Comparison of ENCODE assay signal across 11 cellular contexts in the genomic region with DNA sequence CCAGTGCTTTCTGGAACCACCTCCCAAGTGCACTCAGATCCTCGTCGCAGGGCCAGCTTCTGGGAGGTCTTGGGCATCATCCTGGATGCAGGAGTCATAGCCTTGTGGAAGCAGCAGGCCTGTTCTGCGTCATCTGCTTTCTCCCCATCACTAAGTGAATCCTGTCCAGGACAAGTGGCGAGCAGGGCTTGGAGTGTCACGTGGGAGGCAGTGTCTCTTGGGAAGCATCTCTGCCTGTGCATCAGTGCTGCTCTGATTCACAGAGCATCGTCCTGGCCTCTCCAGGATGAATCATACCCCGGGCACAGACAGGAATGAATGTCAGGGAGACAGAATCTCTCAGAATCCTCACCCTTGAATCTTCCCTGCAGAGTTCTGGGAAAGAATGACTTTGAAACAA. TPM values are rescaled to one million over a fixed set of nuclear protein-coding genes. Genes with fewer than 3 reads are reported as not detected.
DNase-seq lines count a peak whose midpoint lies in the region; ATAC-seq and TF ChIP-seq lines count a peak whose summit lies in the region.
"Had no signal": no experiment of that assay in that cellular context is flagged by ENCODE, and none has a peak within 500 bp of the region (broad histone marks: within the 10 kb centered on the region; RNA-seq: fewer than 3 reads in every experiment).

No MANE protein-coding gene starts in this region.

- H3K9me3 Mint-ChIP-seq in naive thymus-derived CD8-positive, alpha-beta T cell: no peaks in the 10 kb centered on the region
- H3K9me3 Mint-ChIP-seq: activated T-cell treated with anti-CD3 and anti-CD28 coated beads, Interleukin-2, amount 50 U/mL, for 4 hours; neural progenitor cell had no signal

- H3K27ac Mint-ChIP-seq in naive thymus-derived CD8-positive, alpha-beta T cell: no peak overlapping the region
- H3K27ac Mint-ChIP-seq: neural progenitor cell had no signal

- no peak for TF ChIP-seq CTCF in BE2C (IDR thresholded peaks at IDR 0.05; ENCODE audit: low read depth, low read length)

- ATAC-seq in GM19397 (IDR thresholded peaks at IDR 0.05; ENCODE audit: unreplicated experiment): no peak
- ATAC-seq in naive thymus-derived CD8-positive, alpha-beta T cell: no peak
- ATAC-seq: activated T-cell treated with anti-CD3 and anti-CD28 coated beads, Interleukin-2, amount 50 U/mL, for 4 hours had no signal

- no peak overlapping the region for H3K4me3 Mint-ChIP-seq in naive thymus-derived CD8-positive, alpha-beta T cell
- H3K4me3 Mint-ChIP-seq: activated T-cell treated with anti-CD3 and anti-CD28 coated beads, Interleukin-2, amount 50 U/mL, for 4 hours; neural progenitor cell had no signal

- peaks cover 26% of the 10 kb centered on the region for H3K4me1 ChIP-seq in BE2C
- H3K4me1 ChIP-seq: neural progenitor cell had no signal

- POLR2A ChIA-PET in naive thymus-derived CD8-positive, alpha-beta T cell (lab: Charles Lee): no interaction called here

- H3K27me3 Mint-ChIP-seq in naive thymus-derived CD8-positive, alpha-beta T cell: peaks cover 1 to 9% (median 5%) of the 10 kb centered on the region in 5 donors

- no peaks in the 10 kb centered on the region for H3K36me3 Mint-ChIP-seq in naive thymus-derived CD8-positive, alpha-beta T cell
- H3K36me3 Mint-ChIP-seq: neural progenitor cell had no signal

- no peaks in the 10 kb centered on the region for H3K36me3 ChIP-seq in BE2C
- H3K36me3 ChIP-seq: neural progenitor cell had no signal

- peaks cover 0 to 2% (median 0%) of the 10 kb centered on the region in 4 donors for H3K4me1 Mint-ChIP-seq in naive thymus-derived CD8-positive, alpha-beta T cell

- no peaks in the 10 kb centered on the region for H3K27me3 ChIP-seq in BE2C
- H3K27me3 ChIP-seq: neural progenitor cell had no signal

- H3K4me3 ChIP-seq in BE2C (ENCODE audit: low read depth, low read length): no peak overlapping the region
- H3K4me3 ChIP-seq: neural progenitor cell had no signal

- no peaks in the 10 kb centered on the region for H3K9me3 ChIP-seq in BE2C

- DNase-seq in BE2C: peak; percentile 94
- peak; percentile 25 for DNase-seq in RKO (ENCODE audit: low spot score)
- peak; percentile 63 for DNase-seq in fibroblast of peridontal ligament (ENCODE audit: extremely low read depth)
- peak in 45 of 56 donors; percentile 21 to 94 (median 47) for DNase-seq in nucleus accumbens (lab: John Stamatoyannopoulos, UW)
- DNase-seq in UCSD-AML1 (lab: John Stamatoyannopoulos, UW; ENCODE audit: unreplicated experiment): no peak
- DNase-seq in germinal center (ENCODE audit: low spot score): no peak
- no peak for DNase-seq in naive thymus-derived CD8-positive, alpha-beta T cell
- DNase-seq: activated T-cell treated with anti-CD3 and anti-CD28 coated beads, Interleukin-2, amount 50 U/mL, for 4 hours; NCI-H226 had no signal

RNA-seq across cellular contexts. Expression of a gene that starts 32.8 kb away (rescaled TPM):
- polyA plus RNA-seq in BE2C (2012; ENCODE audit: insufficient read depth, insufficient read length, low read depth): 0.80 TPM
- total RNA-seq in naive thymus-derived CD8-positive, alpha-beta T cell: not detected
- not detected for polyA plus RNA-seq in naive thymus-derived CD8-positive, alpha-beta T cell
- total RNA-seq: activated T-cell treated with anti-CD3 and anti-CD28 coated beads, Interleukin-2, amount 50 U/mL, for 4 hours had no signal

Comparison
In these comparisons a context has a peak if more than half of its experiments do, and no peak if none do; other contexts are left out.
1. DNase-seq: peak in BE2C (single experiment), RKO (single experiment), fibroblast of peridontal ligament (single experiment) and nucleus accumbens (45 of 56); none in UCSD-AML1 (single experiment), germinal center (single experiment) and naive thymus-derived CD8-positive, alpha-beta T cell (0 of 10).